In genomic region chr9:8644571-8644970, GRCh38 we compare ENCODE assay signal across 24 cellular contexts.
"Had no signal": no experiment of that assay in that cellular context is flagged by ENCODE, and none has a peak within 500 bp of the region (broad histone marks: within the 10 kb centered on the region; RNA-seq: fewer than 3 reads in every experiment).

No MANE protein-coding gene starts in this region.

- ATAC-seq: stimulated activated naive B cell treated with anti-CD40 and anti-IgM and Interleukin-4, amounts not matched to agents 10 μg/mL and 1 μg/mL and 100 μg/mL, for 72 hours; stimulated activated naive CD8-positive, alpha-beta T cell treated with anti-CD3 and anti-CD28 coated beads, Interleukin-15, Interleukin-2, amounts not matched to agents 100 U/mL and 50 U/mL, for 24 hours had no signal

- H3K36me3 ChIP-seq: stomach, suprapubic skin, thoracic aorta, thyroid gland, tibial artery, tibial nerve, transverse colon, upper lobe of left lung, upper lobe of right lung, uterus, vagina had no signal

- H3K27ac ChIP-seq: stomach, suprapubic skin, testis, thoracic aorta, thyroid gland, tibial artery, tibial nerve, transverse colon, upper lobe of left lung, upper lobe of right lung, uterus, vagina had no signal

- H3K27me3 ChIP-seq: stomach, suprapubic skin, testis, thyroid gland, tibial artery, tibial nerve, transverse colon, upper lobe of left lung, upper lobe of right lung, uterus, vagina had no signal

- H3K4me1 ChIP-seq: stomach, suprapubic skin, testis, thyroid gland, tibial nerve, transverse colon, upper lobe of left lung, upper lobe of right lung, uterus, vagina had no signal

- H3K4me3 ChIP-seq: stomach, suprapubic skin, testis, thoracic aorta, thyroid gland, tibial artery, tibial nerve, transverse colon, upper lobe of left lung, upper lobe of right lung, uterus, vagina had no signal

- DNase-seq: stimulated activated CD4-positive, alpha-beta T cell treated with anti-CD3 and anti-CD28 coated beads, Interleukin-2, amount 100 ng/mL, for 48 hours; stimulated activated CD4-positive, alpha-beta T cell treated with anti-CD3 and anti-CD28 coated beads, Interleukin-4, amount 100 ng/mL, for 1 hour; stimulated activated CD4-positive, alpha-beta T cell treated with anti-CD3 and anti-CD28 coated beads, Interleukin-4, amount 100 ng/mL, for 24 hours; stimulated activated CD4-positive, alpha-beta T cell treated with anti-CD3 and anti-CD28 coated beads, Interleukin-4, amount 100 ng/mL, for 4 hours; stimulated activated CD8-positive, alpha-beta memory T cell treated with anti-CD3 and anti-CD28 coated beads, Interleukin-4, amount 100 ng/mL, for 48 hours; stimulated activated naive B cell treated with anti-CD40 and anti-IgM and Interleukin-4, amounts not matched to agents 10 μg/mL and 1 μg/mL and 100 μg/mL, for 72 hours; stimulated activated naive CD4-positive, alpha-beta T cell; stimulated activated naive CD4-positive, alpha-beta T cell treated with Interleukin-2 at 50 U/mL for 16 hours; stimulated activated naive CD8-positive, alpha-beta T cell treated with anti-CD3 and anti-CD28 coated beads, Interleukin-15, amount 100 ng/mL, for 72 hours; stimulated activated naive CD8-positive, alpha-beta T cell treated with anti-CD3 and anti-CD28 coated beads, Interleukin-15, Interleukin-2, amounts not matched to agents 100 U/mL and 50 U/mL, for 24 hours; stomach; substantia nigra; testis; thyroid gland; tibial artery; transverse colon; trophoblast cell; upper lobe of right lung; uterus had no signal

- H3K9me3 ChIP-seq: stomach, suprapubic skin, testis, thoracic aorta, thyroid gland, tibial artery, tibial nerve, transverse colon, upper lobe of left lung, upper lobe of right lung, uterus, vagina had no signal
